ENCODE assay signal across 8 cellular contexts in genomic region chr2:164840458-164840929, GRCh38. TPM values are rescaled to one million over a fixed set of nuclear protein-coding genes. Genes with fewer than 3 reads are reported as not detected.
DNase-seq lines count a peak whose midpoint lies in the region; ATAC-seq and TF ChIP-seq lines count a peak whose summit lies in the region.

No MANE protein-coding gene starts in this region.

- H4K20me1 ChIP-seq in osteoblast (ENCODE audit: insufficient read depth, low read length): no peaks in the 10 kb centered on the region

- H3K4me1 ChIP-seq in BE2C (no peaks in the 10 kb centered on the region), osteoblast (ENCODE audit: insufficient read depth, low read length) (peaks cover 12% of the 10 kb centered on the region)

- intact Hi-C loops in activated B cell treated with CpG ODN at 0.5 μM for 24 hours (cut with micrococcal nuclease): loop anchor here (2.0 to 5.0 kb wide), 4 partner anchors 56 to 362 kb away; partner anchors contain the start of gene SCN3A

- no peak overlapping the region for H3K27ac ChIP-seq in osteoblast (ENCODE audit: low read depth, low read length)

- ATAC-seq in activated B cell treated with CpG ODN at 0.5 μM for 24 hours (ENCODE audit: low read depth): peak; percentile 25
- no peak for ATAC-seq in HG03025 (IDR thresholded peaks at IDR 0.05; ENCODE audit: low FRiP score, unreplicated experiment)

- peaks cover 51% of the 10 kb centered on the region for H3K4me1 Mint-ChIP-seq in activated B cell treated with CpG ODN at 0.5 μM for 24 hours
- H3K4me1 Mint-ChIP-seq in glutamatergic neuron (ENCODE audit: low read depth, unreplicated experiment): peaks cover 3% of the 10 kb centered on the region

- CTCF ChIA-PET in activated B cell treated with CpG ODN at 0.5 μM for 24 hours (lab: Charles Lee): interaction anchor here (1.5 to 2.7 kb wide), 6 partner anchors 19 to 101 kb away, joined by 3 to 39 read pairs (median 8); no protein-coding TSS in a partner anchor

- in situ Hi-C loops in GM13977 (cut with MboI; ENCODE audit: low pct_unique_long_range_greater_than_20kb, low sequenced_read_pairs, unreplicated experiment): no loop called here

- peak overlapping the region; percentile 93 for H3K4me2 ChIP-seq in osteoblast (ENCODE audit: insufficient read depth, low read length)

- no peak for DNase-seq in BE2C
- DNase-seq in HuH-7.5 (ENCODE audit: low spot score): peak; percentile 73
- peak; percentile 46 for DNase-seq in activated B cell treated with CpG ODN at 0.5 μM for 24 hours
- no peak for DNase-seq in glutamatergic neuron
- peak; percentile 68 for DNase-seq in osteoblast (ENCODE audit: insufficient read length, low spot score, missing footprints)
- DNase-seq in GM13977 (ENCODE audit: low spot score): no peak
- DNase-seq in central memory CD4-positive, alpha-beta T cell: no peak

- H3K4me3 ChIP-seq in BE2C (ENCODE audit: low read depth, low read length): peak overlapping the region; percentile 75
- H3K4me3 ChIP-seq in osteoblast (ENCODE audit: insufficient read depth, low read length): peak overlapping the region; percentile 86

- H3K4me3 Mint-ChIP-seq in activated B cell treated with CpG ODN at 0.5 μM for 24 hours (peak overlapping the region; percentile 97), glutamatergic neuron (ENCODE audit: unreplicated experiment) (peak overlapping the region; percentile 83)

- H3K27me3 ChIP-seq in BE2C: no peaks in the 10 kb centered on the region
- peaks cover 3% of the 10 kb centered on the region for H3K27me3 ChIP-seq in osteoblast (ENCODE audit: insufficient read depth, low read length)

- peaks cover 5% of the 10 kb centered on the region for H3K79me2 ChIP-seq in osteoblast (ENCODE audit: insufficient read depth, low read length)

- POLR2A ChIA-PET in activated B cell treated with CpG ODN at 0.5 μM for 24 hours (lab: Charles Lee): interaction anchor here (0.6 to 4.8 kb wide), 12 partner anchors 8 to 104 kb away, joined by 3 to 93 read pairs (median 8); no protein-coding TSS in a partner anchor

- H3K27ac Mint-ChIP-seq in activated B cell treated with CpG ODN at 0.5 μM for 24 hours (peak overlapping the region; percentile 91), glutamatergic neuron (ENCODE audit: unreplicated experiment) (peak overlapping the region; percentile 38)

- TF ChIP-seq CTCF in BE2C (IDR thresholded peaks at IDR 0.05; ENCODE audit: low read depth, low read length) (no peak), activated B cell treated with CpG ODN at 0.5 μM for 24 hours (IDR thresholded peaks at IDR 0.05) (no peak), glutamatergic neuron (IDR thresholded peaks at IDR 0.05; ENCODE audit: partially characterized antibody, unreplicated experiment) (no peak), osteoblast (IDR thresholded peaks at IDR 0.05; ENCODE audit: extremely low read depth, low read depth, low read length) (no peak), GM13977 (IDR thresholded peaks at IDR 0.05; ENCODE audit: extremely low read depth, insufficient read depth, missing control alignments) (no peak)

- no peaks in the 10 kb centered on the region for H3K9me3 Mint-ChIP-seq in activated B cell treated with CpG ODN at 0.5 μM for 24 hours
- H3K9me3 Mint-ChIP-seq in glutamatergic neuron (ENCODE audit: unreplicated experiment): no peaks in the 10 kb centered on the region

- H3K36me3 Mint-ChIP-seq in activated B cell treated with CpG ODN at 0.5 μM for 24 hours (ENCODE audit: low read depth): peaks cover 16% of the 10 kb centered on the region
- H3K36me3 Mint-ChIP-seq in glutamatergic neuron (ENCODE audit: unreplicated experiment): no peaks in the 10 kb centered on the region

- H3K9me3 ChIP-seq in BE2C (no peaks in the 10 kb centered on the region), osteoblast (ENCODE audit: low read depth, low read length) (no peaks in the 10 kb centered on the region)

- peak overlapping the region; percentile 95 for H2AFZ ChIP-seq in osteoblast (ENCODE audit: low read length)

- H3K27me3 Mint-ChIP-seq in activated B cell treated with CpG ODN at 0.5 μM for 24 hours (no peaks in the 10 kb centered on the region), glutamatergic neuron (ENCODE audit: unreplicated experiment) (peaks cover 3% of the 10 kb centered on the region)

- no peaks in the 10 kb centered on the region for H3K36me3 ChIP-seq in BE2C
- H3K36me3 ChIP-seq in osteoblast (ENCODE audit: insufficient read depth, low read length): no peaks in the 10 kb centered on the region

RNA-seq across cellular contexts. Expression of gene COBLL1, which starts 1.1 kb away (rescaled TPM):
- 0.80 TPM for polyA plus RNA-seq in BE2C (2012; ENCODE audit: insufficient read depth, insufficient read length, low read depth)
- total RNA-seq in activated B cell treated with CpG ODN at 0.5 μM for 24 hours: 182 and 222 TPM in 2 replicates
- 0.91 TPM for total RNA-seq in glutamatergic neuron (ENCODE audit: unreplicated experiment)
- total RNA-seq in osteoblast: 10.9 and 17.4 TPM in 2 replicates

Comparison
In these comparisons a context has a peak if more than half of its experiments do, and no peak if none do; other contexts are left out.
1. DNase-seq: peak in HuH-7.5 (single experiment), activated B cell treated with CpG ODN at 0.5 μM for 24 hours (single experiment) and osteoblast (single experiment); none in BE2C (single experiment), glutamatergic neuron (single experiment), GM13977 (single experiment) and central memory CD4-positive, alpha-beta T cell (single experiment).